16 cellular contexts compared by ENCODE assay signal in the genomic region with DNA sequence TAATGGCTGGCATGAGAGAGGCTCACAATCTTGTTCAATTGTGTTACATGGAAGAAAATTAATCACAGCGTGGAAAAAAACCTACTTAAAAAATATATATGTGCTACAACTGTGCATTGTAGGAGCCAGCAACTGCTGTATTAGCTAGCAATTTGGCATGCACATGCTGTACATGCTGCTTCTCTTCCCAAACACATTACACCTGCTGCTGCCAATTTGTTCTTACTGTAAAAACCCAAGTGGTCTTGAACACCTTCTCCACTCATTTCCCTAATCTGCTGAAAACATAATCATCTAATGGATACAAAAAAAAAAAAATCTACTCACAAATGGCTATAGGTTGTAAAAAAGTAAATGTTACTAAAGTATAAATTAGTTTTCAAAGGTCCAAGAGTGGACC.
A peak's percentile ranks its signal among the peaks of the same experiment; 100 is the strongest.
DNase-seq lines count a peak whose midpoint lies in the region; ATAC-seq and TF ChIP-seq lines count a peak whose summit lies in the region.
"Had no signal": no experiment of that assay in that cellular context is flagged by ENCODE, and none has a peak within 500 bp of the region (broad histone marks: within the 10 kb centered on the region; RNA-seq: fewer than 3 reads in every experiment).

No MANE protein-coding gene starts in this region.

- no peaks in the 10 kb centered on the region for H3K36me3 ChIP-seq in BE2C

- DNase-seq in activated CD4-positive, alpha-beta memory T cell treated with anti-CD3 and anti-CD28 coated beads for 36 hours, result no peak
- DNase-seq in activated CD4-positive, alpha-beta memory T cell treated with anti-CD3 and anti-CD28 coated beads, Interleukin-2, amount 10 ng/mL, durations not matched to agents 7 days and 5 days, result no peak
- no peak for DNase-seq in activated naive CD4-positive, alpha-beta T cell treated with anti-CD3 and anti-CD28 coated beads, Interleukin-2, amount 50 U/mL, for 16 hours
- no peak for DNase-seq in erythroblast (lab: John Stamatoyannopoulos, UW)
- no peak for DNase-seq in BE2C
- DNase-seq: ACHN; C1 segment of cervical spinal cord; CD8-positive, alpha-beta T cell; COR-L47; DMS153; DMS79 treated with DMSO at 0.1 percent for 48 hours; EL; HCEC 1CT; HFFc6 had no signal

- H3K9me3 Mint-ChIP-seq in activated CD4-positive, alpha-beta memory T cell treated with anti-CD3 and anti-CD28 coated beads for 36 hours, result no peaks in the 10 kb centered on the region
- peaks cover 5% of the 10 kb centered on the region for H3K9me3 Mint-ChIP-seq in activated CD4-positive, alpha-beta memory T cell treated with anti-CD3 and anti-CD28 coated beads, Interleukin-2, amount 10 ng/mL, durations not matched to agents 7 days and 5 days
- H3K9me3 Mint-ChIP-seq in activated naive CD4-positive, alpha-beta T cell treated with anti-CD3 and anti-CD28 coated beads, Interleukin-2, amount 50 U/mL, for 24 hours, result peaks cover 18% of the 10 kb centered on the region
- H3K9me3 Mint-ChIP-seq in activated T-helper 17 cell treated with anti-CD3 and anti-CD28 coated beads, Interleukin-2, amount 50 U/mL, for 72 hours, result peaks cover 3% of the 10 kb centered on the region
- H3K9me3 Mint-ChIP-seq: CD8-positive, alpha-beta T cell; HFFc6 had no signal

- intact Hi-C loops in activated CD4-positive, alpha-beta memory T cell treated with anti-CD3 and anti-CD28 coated beads for 36 hours (cut with micrococcal nuclease), result no loop called here

- H3K27me3 ChIP-seq in BE2C, result no peaks in the 10 kb centered on the region

- H3K27ac Mint-ChIP-seq in activated CD4-positive, alpha-beta memory T cell treated with anti-CD3 and anti-CD28 coated beads for 36 hours, result peak overlapping the region; percentile 80
- no peak overlapping the region for H3K27ac Mint-ChIP-seq in activated CD4-positive, alpha-beta memory T cell treated with anti-CD3 and anti-CD28 coated beads, Interleukin-2, amount 10 ng/mL, durations not matched to agents 7 days and 5 days
- peak overlapping the region; percentile 71 for H3K27ac Mint-ChIP-seq in activated naive CD4-positive, alpha-beta T cell treated with anti-CD3 and anti-CD28 coated beads, Interleukin-2, amount 50 U/mL, for 24 hours
- peak overlapping the region; percentile 44 for H3K27ac Mint-ChIP-seq in activated T-helper 17 cell treated with anti-CD3 and anti-CD28 coated beads, Interleukin-2, amount 50 U/mL, for 72 hours
- H3K27ac Mint-ChIP-seq: CD8-positive, alpha-beta T cell; HFFc6 had no signal

- H3K36me3 Mint-ChIP-seq in activated CD4-positive, alpha-beta memory T cell treated with anti-CD3 and anti-CD28 coated beads for 36 hours, result peaks cover 72% of the 10 kb centered on the region
- H3K36me3 Mint-ChIP-seq in activated CD4-positive, alpha-beta memory T cell treated with anti-CD3 and anti-CD28 coated beads, Interleukin-2, amount 10 ng/mL, durations not matched to agents 7 days and 5 days (ENCODE audit: low read depth), result peaks cover 45% of the 10 kb centered on the region
- H3K36me3 Mint-ChIP-seq in activated naive CD4-positive, alpha-beta T cell treated with anti-CD3 and anti-CD28 coated beads, Interleukin-2, amount 50 U/mL, for 24 hours, result peaks cover 42% of the 10 kb centered on the region
- peaks cover 82% of the 10 kb centered on the region for H3K36me3 Mint-ChIP-seq in activated T-helper 17 cell treated with anti-CD3 and anti-CD28 coated beads, Interleukin-2, amount 50 U/mL, for 72 hours (ENCODE audit: low read depth)

- H3K27me3 Mint-ChIP-seq in activated CD4-positive, alpha-beta memory T cell treated with anti-CD3 and anti-CD28 coated beads for 36 hours, result no peaks in the 10 kb centered on the region
- H3K27me3 Mint-ChIP-seq in activated CD4-positive, alpha-beta memory T cell treated with anti-CD3 and anti-CD28 coated beads, Interleukin-2, amount 10 ng/mL, durations not matched to agents 7 days and 5 days, result no peaks in the 10 kb centered on the region
- no peaks in the 10 kb centered on the region for H3K27me3 Mint-ChIP-seq in activated naive CD4-positive, alpha-beta T cell treated with anti-CD3 and anti-CD28 coated beads, Interleukin-2, amount 50 U/mL, for 24 hours
- no peaks in the 10 kb centered on the region for H3K27me3 Mint-ChIP-seq in activated T-helper 17 cell treated with anti-CD3 and anti-CD28 coated beads, Interleukin-2, amount 50 U/mL, for 72 hours

- no peak for ATAC-seq in activated T-helper 17 cell treated with anti-CD3 and anti-CD28 coated beads, Interleukin-2, amount 50 U/mL, for 72 hours (replicated peaks)
- ATAC-seq: CD8-positive, alpha-beta T cell had no signal

- H3K4me3 ChIP-seq in BE2C (ENCODE audit: low read depth, low read length), result no peak overlapping the region

- H3K4me1 ChIP-seq in BE2C, result no peaks in the 10 kb centered on the region

- CTCF ChIA-PET in activated CD4-positive, alpha-beta memory T cell treated with anti-CD3 and anti-CD28 coated beads for 36 hours (lab: Charles Lee), result interaction anchor here (1.0 kb wide), 1 partner anchor 138 kb away, joined by 6 read pairs; no protein-coding TSS in a partner anchor
- CTCF ChIA-PET in activated CD4-positive, alpha-beta memory T cell treated with anti-CD3 and anti-CD28 coated beads, Interleukin-2, amount 10 ng/mL, durations not matched to agents 7 days and 5 days (lab: Charles Lee), result no interaction called here

- peaks cover 82% of the 10 kb centered on the region for H3K4me1 Mint-ChIP-seq in activated CD4-positive, alpha-beta memory T cell treated with anti-CD3 and anti-CD28 coated beads for 36 hours (ENCODE audit: low read depth)
- no peaks in the 10 kb centered on the region for H3K4me1 Mint-ChIP-seq in activated CD4-positive, alpha-beta memory T cell treated with anti-CD3 and anti-CD28 coated beads, Interleukin-2, amount 10 ng/mL, durations not matched to agents 7 days and 5 days
- H3K4me1 Mint-ChIP-seq in activated naive CD4-positive, alpha-beta T cell treated with anti-CD3 and anti-CD28 coated beads, Interleukin-2, amount 50 U/mL, for 24 hours, result peaks cover 84% of the 10 kb centered on the region
- H3K4me1 Mint-ChIP-seq in activated T-helper 17 cell treated with anti-CD3 and anti-CD28 coated beads, Interleukin-2, amount 50 U/mL, for 72 hours, result peaks cover 28% of the 10 kb centered on the region

- POLR2A ChIA-PET in activated CD4-positive, alpha-beta memory T cell treated with anti-CD3 and anti-CD28 coated beads for 36 hours (lab: Charles Lee), result interaction anchor here (1.0 kb wide), 2 partner anchors 8 to 14 kb away, joined by 3 to 7 read pairs; no protein-coding TSS in a partner anchor
- POLR2A ChIA-PET in activated CD4-positive, alpha-beta memory T cell treated with anti-CD3 and anti-CD28 coated beads, Interleukin-2, amount 10 ng/mL, durations not matched to agents 7 days and 5 days (lab: Charles Lee), result interaction anchor here (1.3 kb wide), 1 partner anchor 15 kb away, joined by 5 read pairs; no protein-coding TSS in a partner anchor

- H3K4me3 Mint-ChIP-seq in activated CD4-positive, alpha-beta memory T cell treated with anti-CD3 and anti-CD28 coated beads for 36 hours, result no peak overlapping the region
- H3K4me3 Mint-ChIP-seq in activated CD4-positive, alpha-beta memory T cell treated with anti-CD3 and anti-CD28 coated beads, Interleukin-2, amount 10 ng/mL, durations not matched to agents 7 days and 5 days, result no peak overlapping the region
- peak overlapping the region; percentile 71 for H3K4me3 Mint-ChIP-seq in activated naive CD4-positive, alpha-beta T cell treated with anti-CD3 and anti-CD28 coated beads, Interleukin-2, amount 50 U/mL, for 24 hours
- peak overlapping the region; percentile 49 for H3K4me3 Mint-ChIP-seq in activated T-helper 17 cell treated with anti-CD3 and anti-CD28 coated beads, Interleukin-2, amount 50 U/mL, for 72 hours
- H3K4me3 Mint-ChIP-seq: CD8-positive, alpha-beta T cell; HFFc6 had no signal

- no peak for TF ChIP-seq CTCF in BE2C (IDR thresholded peaks at IDR 0.05; ENCODE audit: low read depth, low read length)

- no peaks in the 10 kb centered on the region for H3K9me3 ChIP-seq in BE2C

- TF ChIP-seq POLR2A in erythroblast (IDR thresholded peaks at IDR 0.05; ENCODE audit: low read length), result no peak

Comparison
In these comparisons a context has a peak if more than half of its experiments do, and no peak if none do; other contexts are left out.
1. H3K4me3 Mint-ChIP-seq: peak in activated naive CD4-positive, alpha-beta T cell treated with anti-CD3 and anti-CD28 coated beads, Interleukin-2, amount 50 U/mL, for 24 hours (single experiment) and activated T-helper 17 cell treated with anti-CD3 and anti-CD28 coated beads, Interleukin-2, amount 50 U/mL, for 72 hours (single experiment); none in activated CD4-positive, alpha-beta memory T cell treated with anti-CD3 and anti-CD28 coated beads for 36 hours (single experiment) and activated CD4-positive, alpha-beta memory T cell treated with anti-CD3 and anti-CD28 coated beads, Interleukin-2, amount 10 ng/mL, durations not matched to agents 7 days and 5 days (single experiment).